In genomic region chr6:43250992-43251373, GRCh38 we compare ENCODE assay signal across 13 cellular contexts. TPM values are rescaled to one million over a fixed set of nuclear protein-coding genes. Genes with fewer than 3 reads are reported as not detected.
DNase-seq lines count a peak whose midpoint lies in the region; ATAC-seq and TF ChIP-seq lines count a peak whose summit lies in the region.
"Had no signal": no experiment of that assay in that cellular context is flagged by ENCODE, and none has a peak within 500 bp of the region (broad histone marks: within the 10 kb centered on the region; RNA-seq: fewer than 3 reads in every experiment).

No MANE protein-coding gene starts in this region.

- H3K36me3 ChIP-seq in endodermal cell (ENCODE audit: control insufficient read depth, insufficient read depth, low read length) (no peaks in the 10 kb centered on the region), esophagus squamous epithelium (no peaks in the 10 kb centered on the region)
- no peaks in the 10 kb centered on the region for H3K36me3 ChIP-seq in effector memory CD4-positive, alpha-beta T cell (ENCODE audit: control insufficient read depth, insufficient read depth, low read length)

- no peak for ATAC-seq in activated CD4-positive, CD25-positive, alpha-beta regulatory T cell treated with anti-CD3 and anti-CD28 coated beads, Interleukin-2, amount 50 U/mL, for 24 hours
- ATAC-seq: T-helper 17 cell had no signal

- H3K27me3 Mint-ChIP-seq in endodermal cell (ENCODE audit: insufficient read depth) = peaks cover 43% of the 10 kb centered on the region

- H3K4me1 Mint-ChIP-seq in endodermal cell = peaks cover 22% of the 10 kb centered on the region

- H3K4me3 Mint-ChIP-seq in endodermal cell = no peak overlapping the region
- H3K4me3 Mint-ChIP-seq: T-helper 17 cell had no signal

- H3K36me3 Mint-ChIP-seq in endodermal cell (ENCODE audit: low read depth) = no peaks in the 10 kb centered on the region

- H3K9me3 Mint-ChIP-seq in endodermal cell = no peaks in the 10 kb centered on the region

- intact Hi-C loops in esophagus squamous epithelium (cut with DNase I) = no loop called here

- WGBS in endodermal cell (ENCODE audit: insufficient coverage in 1 of 2, insufficient read length in 1 of 2), 2 experiments = 50 to 65% methylated on average over 2 to 8 of the region's 8 CpGs
- WGBS in esophagus squamous epithelium, 2 donors = 6 to 27% methylated on average over 7 to 8 of the region's 8 CpGs

- H3K27ac Mint-ChIP-seq in endodermal cell = no peak overlapping the region
- H3K27ac Mint-ChIP-seq: T-helper 17 cell had no signal

- no peaks in the 10 kb centered on the region for H3K9me3 ChIP-seq in endodermal cell (ENCODE audit: control insufficient read depth, low read length)
- H3K9me3 ChIP-seq in effector memory CD4-positive, alpha-beta T cell (ENCODE audit: control insufficient read depth, low read length) = no peaks in the 10 kb centered on the region
- no peaks in the 10 kb centered on the region for H3K9me3 ChIP-seq in esophagus squamous epithelium

- H3K27me3 ChIP-seq in endodermal cell (ENCODE audit: control insufficient read depth, insufficient read depth, low read length, poor library complexity, severe bottlenecking) (peaks cover 25% of the 10 kb centered on the region), esophagus squamous epithelium (peaks cover 0 to 69% (median 0%) of the 10 kb centered on the region in 4 donors)
- no peaks in the 10 kb centered on the region for H3K27me3 ChIP-seq in effector memory CD4-positive, alpha-beta T cell (replicated peaks; ENCODE audit: control insufficient read depth, insufficient read depth, low read length, poor library complexity, severe bottlenecking)

- no peak for TF ChIP-seq CTCF in endodermal cell (conservative IDR thresholded peaks at IDR 0.05)
- no peak for TF ChIP-seq CTCF in esophagus squamous epithelium (IDR thresholded peaks at IDR 0.05)

- no peak for TF ChIP-seq POLR2A in esophagus squamous epithelium (IDR thresholded peaks at IDR 0.05)

- no peak overlapping the region for H3K9ac ChIP-seq in endodermal cell (ENCODE audit: extremely low read depth, low read length, poor library complexity, severe bottlenecking)

- H3K27ac ChIP-seq in endodermal cell (ENCODE audit: low read depth, low read length) (no peak overlapping the region), esophagus squamous epithelium (no peak overlapping the region)
- H3K27ac ChIP-seq in effector memory CD4-positive, alpha-beta T cell (ENCODE audit: insufficient read depth, low read length, poor library complexity, severe bottlenecking) = no peak overlapping the region

- DNase-seq in 8988T = peak; percentile 34
- peak; percentile 17 for DNase-seq in ELR (ENCODE audit: low read depth)
- DNase-seq in NCI-H510A (lab: John Stamatoyannopoulos, UW) = peak; percentile 58
- DNase-seq in endodermal cell = peak; percentile 51
- DNase-seq in effector memory CD4-positive, alpha-beta T cell = no peak
- no peak for DNase-seq in esophagus squamous epithelium (lab: John Stamatoyannopoulos, UW)
- DNase-seq in globus pallidus (ENCODE audit: low spot score) = no peak
- DNase-seq: AML-193, kidney, NCI-H1436 treated with DMSO at 0.1 percent for 48 hours, OCI-M1, T-helper 17 cell had no signal

- H3K4me3 ChIP-seq in endodermal cell (ENCODE audit: low read length) (no peak overlapping the region), esophagus squamous epithelium (no peak overlapping the region)
- no peak overlapping the region for H3K4me3 ChIP-seq in effector memory CD4-positive, alpha-beta T cell (ENCODE audit: insufficient read depth, low read depth, low read length, poor library complexity, severe bottlenecking)

- H3K4me1 ChIP-seq in endodermal cell (ENCODE audit: control insufficient read depth, insufficient read depth, low read length) (no peaks in the 10 kb centered on the region), esophagus squamous epithelium (peaks cover 5 to 23% (median 11%) of the 10 kb centered on the region in 3 donors)
- peaks cover 5% of the 10 kb centered on the region for H3K4me1 ChIP-seq in effector memory CD4-positive, alpha-beta T cell (ENCODE audit: control insufficient read depth, insufficient read depth, low read length, poor library complexity, severe bottlenecking)

RNA-seq across cellular contexts. Expression of gene TTBK1, which starts 7.7 kb away (rescaled TPM):
- under 1 TPM; 0.62 TPM for total RNA-seq in endodermal cell
- polyA plus RNA-seq in endodermal cell (2013, experiment 1 of 2) = 2.1 TPM
- 1.6 TPM for polyA plus RNA-seq in endodermal cell (2013, experiment 2 of 2)
- under 1 TPM in 1 of 4 donors, not detected in 3; 0.13 TPM for total RNA-seq in esophagus squamous epithelium

RNA-seq across cellular contexts. Expression of gene DNPH1, which starts 21.7 kb away (rescaled TPM):
- total RNA-seq in endodermal cell (10 to 100 TPM; 48.2 to 66.5 TPM), esophagus squamous epithelium (100 to 1,000 TPM in 1 of 4 donors, 10 to 100 TPM in 3; 57.7 to 101 (median 81.5) TPM)
- polyA plus RNA-seq in endodermal cell (2013, experiment 1 of 2) = 64.4 TPM
- polyA plus RNA-seq in endodermal cell (2013, experiment 2 of 2) = 61.0 TPM

RNA-seq across cellular contexts. Expression of gene SLC22A7, which starts 47.1 kb away (rescaled TPM):
- not detected for total RNA-seq in endodermal cell
- not detected for polyA plus RNA-seq in endodermal cell (2013, experiment 1 of 2)
- polyA plus RNA-seq in endodermal cell (2013, experiment 2 of 2) = not detected
- total RNA-seq in esophagus squamous epithelium = not detected
- total RNA-seq: T-helper 17 cell had no signal

RNA-seq across cellular contexts. Expression of gene CRIP3, which starts 57.6 kb away (rescaled TPM):
- total RNA-seq in endodermal cell (10 to 100 TPM; 13.4 to 19.3 TPM), esophagus squamous epithelium (under 1 TPM in 3 of 4 donors, not detected in 1; 0.38 to 0.72 (median 0.41) TPM)
- 8.9 TPM for polyA plus RNA-seq in endodermal cell (2013, experiment 1 of 2)
- 8.4 TPM for polyA plus RNA-seq in endodermal cell (2013, experiment 2 of 2)

Comparison
In these comparisons a context has a peak if more than half of its experiments do, and no peak if none do; other contexts are left out.
1. DNase-seq: peak in 8988T (single experiment), ELR (single experiment), NCI-H510A (single experiment) and endodermal cell (single experiment); none in effector memory CD4-positive, alpha-beta T cell (0 of 3), esophagus squamous epithelium (single experiment) and globus pallidus (single experiment).